21 cellular contexts compared by ENCODE assay signal in the genomic region with DNA sequence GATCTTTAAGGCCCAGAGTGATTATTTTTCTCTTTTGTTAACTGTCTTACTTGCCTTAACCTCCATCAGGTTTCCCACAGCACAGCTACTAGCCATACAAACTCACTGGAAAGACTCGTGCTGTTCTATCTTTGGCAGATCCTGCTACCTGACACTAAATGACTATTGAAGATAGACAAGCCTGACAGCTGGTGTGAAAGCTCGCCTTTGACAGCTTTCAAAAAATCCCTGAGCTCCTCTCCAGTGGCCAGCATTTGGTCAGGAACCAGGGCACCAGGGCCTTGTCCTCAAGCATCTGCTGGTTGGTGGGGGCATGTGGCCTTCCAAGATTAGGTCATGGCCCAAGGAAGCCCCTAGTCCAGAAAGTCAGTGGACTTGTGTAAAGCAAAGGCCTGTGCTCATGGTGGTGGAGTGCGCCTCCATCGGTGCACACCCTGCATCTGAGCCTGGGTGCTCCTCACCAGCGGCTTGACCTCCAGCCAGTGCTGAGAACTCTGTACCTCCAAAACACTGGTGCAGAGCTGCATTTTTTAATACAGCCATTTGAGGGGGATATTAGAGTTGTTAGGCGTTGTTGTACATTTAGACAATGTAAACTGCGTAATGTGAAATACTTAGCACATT.
"Had no signal": no experiment of that assay in that cellular context is flagged by ENCODE, and none has a peak within 500 bp of the region (broad histone marks: within the 10 kb centered on the region; RNA-seq: fewer than 3 reads in every experiment).

No MANE protein-coding gene starts in this region.

- H3K36me3 ChIP-seq: stomach, suprapubic skin, tibial nerve, uterus had no signal

- H3K27ac ChIP-seq: coronary artery, heart left ventricle, stomach, suprapubic skin, tibial nerve, uterus had no signal

- H3K27me3 Mint-ChIP-seq: activated B cell treated with CpG ODN at 0.5 μM for 24 hours; activated CD4-positive, alpha-beta memory T cell treated with anti-CD3 and anti-CD28 coated beads, Interleukin-2, amount 10 ng/mL, durations not matched to agents 7 days and 5 days; activated naive CD8-positive, alpha-beta T cell treated with anti-CD3 and anti-CD28 coated beads, Interleukin-2, amount 10 ng/mL, durations not matched to agents 7 days and 5 days; memory B cell; progenitor cell of endocrine pancreas had no signal

- H3K4me1 Mint-ChIP-seq: endodermal cell had no signal

- H3K4me3 Mint-ChIP-seq: activated B cell treated with CpG ODN at 0.5 μM for 24 hours; activated CD4-positive, alpha-beta memory T cell treated with anti-CD3 and anti-CD28 coated beads, Interleukin-2, amount 10 ng/mL, durations not matched to agents 7 days and 5 days; activated naive CD8-positive, alpha-beta T cell treated with anti-CD3 and anti-CD28 coated beads, Interleukin-2, amount 10 ng/mL, durations not matched to agents 7 days and 5 days; endodermal cell; memory B cell; T-helper 1 cell treated with Interleukin-12 subunit alpha and Interleukin-12 subunit beta and Interleukin-4 antibody, amounts not matched to agents 30 μg/mL and 1 μg/mL, for 36 hours had no signal

- FAIRE-seq: bronchial epithelial cell, islet of Langerhans had no signal

- H3K27ac Mint-ChIP-seq: activated B cell treated with CpG ODN at 0.5 μM for 24 hours; activated CD4-positive, alpha-beta memory T cell treated with anti-CD3 and anti-CD28 coated beads, Interleukin-2, amount 10 ng/mL, durations not matched to agents 7 days and 5 days; activated naive CD8-positive, alpha-beta T cell treated with anti-CD3 and anti-CD28 coated beads, Interleukin-2, amount 10 ng/mL, durations not matched to agents 7 days and 5 days; endodermal cell; memory B cell; progenitor cell of endocrine pancreas; T-helper 1 cell treated with Interleukin-12 subunit alpha and Interleukin-12 subunit beta and Interleukin-4 antibody, amounts not matched to agents 30 μg/mL and 1 μg/mL, for 36 hours had no signal

- DNase-seq: activated B cell treated with CpG ODN at 0.5 μM for 24 hours; activated CD4-positive, alpha-beta memory T cell treated with anti-CD3 and anti-CD28 coated beads, Interleukin-2, amount 10 ng/mL, durations not matched to agents 7 days and 5 days; activated CD4-positive, alpha-beta T cell treated with anti-CD3 and anti-CD28 coated beads for 48 hours; activated naive CD4-positive, alpha-beta T cell treated with Interleukin-2 at 50 U/mL for 16 hours; activated naive CD8-positive, alpha-beta T cell treated with anti-CD3 and anti-CD28 coated beads, Interleukin-2, amount 10 ng/mL, durations not matched to agents 7 days and 5 days; amygdala; cerebellar nuclear complex; endodermal cell; heart left ventricle; stimulated activated CD4-positive, alpha-beta T cell treated with anti-CD3 and anti-CD28 coated beads, Interleukin-12 subunit alpha, Interleukin-12 subunit beta, amount 100 ng/mL, for 4 hours; stimulated activated CD4-positive, alpha-beta T cell treated with anti-CD3 and anti-CD28 coated beads, Interleukin-4, amount 100 ng/mL, for 4 hours; stomach; uterus had no signal

- H3K4me3 ChIP-seq: coronary artery, heart left ventricle, stomach, suprapubic skin, tibial nerve, uterus had no signal

- H3K4me1 ChIP-seq: stomach, suprapubic skin, tibial nerve had no signal

- H3K27me3 ChIP-seq: heart left ventricle, stomach, suprapubic skin, tibial nerve, uterus had no signal

- H3K9me3 ChIP-seq: stomach, uterus had no signal
